Comparison of ENCODE assay signal across 2 cellular contexts in the genomic region with DNA sequence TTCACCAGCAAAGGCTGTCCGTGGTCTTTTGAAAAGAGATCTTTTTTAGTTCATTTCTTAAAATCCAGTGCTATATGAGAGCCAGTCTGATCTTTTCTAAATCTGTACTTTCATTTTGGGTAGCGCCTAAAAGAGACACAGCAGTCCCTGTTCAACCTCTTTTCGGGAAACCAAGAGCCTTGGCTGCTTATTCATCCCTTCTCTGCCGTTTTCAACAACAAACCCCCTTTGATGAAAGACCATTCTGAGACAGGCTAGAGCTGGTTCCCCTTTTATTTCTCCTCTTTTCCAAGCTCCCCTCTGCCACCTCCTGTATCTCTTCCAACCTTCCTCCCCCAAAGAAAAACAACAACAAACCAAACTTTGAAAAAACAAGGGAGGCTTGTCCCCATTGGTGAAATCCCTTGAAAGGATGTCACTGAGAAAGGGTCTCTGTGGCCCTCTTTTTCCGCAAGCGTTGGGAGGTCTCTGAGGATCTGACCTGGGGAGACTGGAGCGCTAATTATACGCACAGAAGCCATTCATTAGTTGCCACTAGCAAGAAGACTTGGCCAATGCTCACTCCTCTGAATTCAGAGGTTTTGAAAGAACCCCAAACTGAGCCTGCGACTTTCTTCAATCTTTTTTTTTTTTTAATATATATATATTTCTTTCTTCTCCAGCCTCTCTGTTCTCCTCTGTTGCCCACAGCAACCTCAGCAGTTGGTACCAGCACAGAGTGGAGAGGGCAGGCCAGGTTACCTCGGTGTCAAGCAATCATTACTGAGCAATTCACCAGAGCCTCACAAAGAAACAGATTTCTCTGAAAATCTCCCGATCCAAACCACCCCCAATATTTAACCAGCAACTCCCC.
TF ChIP-seq lines count a peak whose summit lies in the region.

No MANE protein-coding gene starts in this region.

TF ChIP-seq in IMR-90, 13 proteins besides CTCF, POLR2A, EP300 and RAD21:
- TF ChIP-seq RCOR1 (IDR thresholded peaks at IDR 0.05; ENCODE audit: insufficient replicate concordance, low read length) (no peak), SMC3 (IDR thresholded peaks at IDR 0.05; ENCODE audit: low read depth, low read length) (no peak), CHD1 (IDR thresholded peaks at IDR 0.05; ENCODE audit: low read depth, low read length) (no peak), MXI1 (IDR thresholded peaks at IDR 0.05; ENCODE audit: borderline replicate concordance, low read depth, low read length) (no peak), RFX5 (IDR thresholded peaks at IDR 0.05; ENCODE audit: low read depth, low read length) (no peak), USF2 (IDR thresholded peaks at IDR 0.05; ENCODE audit: low read depth, low read length) (no peak), CEBPB (IDR thresholded peaks at IDR 0.05; ENCODE audit: low read depth, low read length) (no peak), MAFK (IDR thresholded peaks at IDR 0.05; ENCODE audit: low read depth, low read length) (no peak), FOS (IDR thresholded peaks at IDR 0.05; ENCODE audit: low read depth, low read length) (no peak), NFE2L2 (IDR thresholded peaks at IDR 0.05; ENCODE audit: low read depth, low read length) (no peak), MAZ (IDR thresholded peaks at IDR 0.05; ENCODE audit: borderline replicate concordance, low read depth, low read length) (no peak), BHLHE40 (IDR thresholded peaks at IDR 0.05; ENCODE audit: low read depth, low read length) (no peak)
- TF ChIP-seq, protein P1, sequence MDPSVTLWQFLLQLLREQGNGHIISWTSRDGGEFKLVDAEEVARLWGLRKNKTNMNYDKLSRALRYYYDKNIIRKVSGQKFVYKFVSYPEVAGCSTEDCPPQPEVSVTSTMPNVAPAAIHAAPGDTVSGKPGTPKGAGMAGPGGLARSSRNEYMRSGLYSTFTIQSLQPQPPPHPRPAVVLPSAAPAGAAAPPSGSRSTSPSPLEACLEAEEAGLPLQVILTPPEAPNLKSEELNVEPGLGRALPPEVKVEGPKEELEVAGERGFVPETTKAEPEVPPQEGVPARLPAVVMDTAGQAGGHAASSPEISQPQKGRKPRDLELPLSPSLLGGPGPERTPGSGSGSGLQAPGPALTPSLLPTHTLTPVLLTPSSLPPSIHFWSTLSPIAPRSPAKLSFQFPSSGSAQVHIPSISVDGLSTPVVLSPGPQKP (IDR thresholded peaks at IDR 0.05; ENCODE audit: borderline replicate concordance, low read depth, low read length) = no peak

TF ChIP-seq in neural cell, 6 proteins besides CTCF, POLR2A, EP300 and RAD21:
- no peak for TF ChIP-seq POLR2AphosphoS5 (IDR thresholded peaks at IDR 0.05)
- no peak for TF ChIP-seq SMC3 (conservative IDR thresholded peaks at IDR 0.05; ENCODE audit: poor library complexity)
- TF ChIP-seq EZH2 (IDR thresholded peaks at IDR 0.05; ENCODE audit: borderline replicate concordance, insufficient read depth, low read length, poor library complexity, severe bottlenecking) = no peak
- no peak for TF ChIP-seq TAF1 (IDR thresholded peaks at IDR 0.05; ENCODE audit: low read depth)
- TF ChIP-seq, protein P2, sequence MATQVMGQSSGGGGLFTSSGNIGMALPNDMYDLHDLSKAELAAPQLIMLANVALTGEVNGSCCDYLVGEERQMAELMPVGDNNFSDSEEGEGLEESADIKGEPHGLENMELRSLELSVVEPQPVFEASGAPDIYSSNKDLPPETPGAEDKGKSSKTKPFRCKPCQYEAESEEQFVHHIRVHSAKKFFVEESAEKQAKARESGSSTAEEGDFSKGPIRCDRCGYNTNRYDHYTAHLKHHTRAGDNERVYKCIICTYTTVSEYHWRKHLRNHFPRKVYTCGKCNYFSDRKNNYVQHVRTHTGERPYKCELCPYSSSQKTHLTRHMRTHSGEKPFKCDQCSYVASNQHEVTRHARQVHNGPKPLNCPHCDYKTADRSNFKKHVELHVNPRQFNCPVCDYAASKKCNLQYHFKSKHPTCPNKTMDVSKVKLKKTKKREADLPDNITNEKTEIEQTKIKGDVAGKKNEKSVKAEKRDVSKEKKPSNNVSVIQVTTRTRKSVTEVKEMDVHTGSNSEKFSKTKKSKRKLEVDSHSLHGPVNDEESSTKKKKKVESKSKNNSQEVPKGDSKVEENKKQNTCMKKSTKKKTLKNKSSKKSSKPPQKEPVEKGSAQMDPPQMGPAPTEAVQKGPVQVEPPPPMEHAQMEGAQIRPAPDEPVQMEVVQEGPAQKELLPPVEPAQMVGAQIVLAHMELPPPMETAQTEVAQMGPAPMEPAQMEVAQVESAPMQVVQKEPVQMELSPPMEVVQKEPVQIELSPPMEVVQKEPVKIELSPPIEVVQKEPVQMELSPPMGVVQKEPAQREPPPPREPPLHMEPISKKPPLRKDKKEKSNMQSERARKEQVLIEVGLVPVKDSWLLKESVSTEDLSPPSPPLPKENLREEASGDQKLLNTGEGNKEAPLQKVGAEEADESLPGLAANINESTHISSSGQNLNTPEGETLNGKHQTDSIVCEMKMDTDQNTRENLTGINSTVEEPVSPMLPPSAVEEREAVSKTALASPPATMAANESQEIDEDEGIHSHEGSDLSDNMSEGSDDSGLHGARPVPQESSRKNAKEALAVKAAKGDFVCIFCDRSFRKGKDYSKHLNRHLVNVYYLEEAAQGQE (IDR thresholded peaks at IDR 0.05; ENCODE audit: borderline replicate concordance) = no peak
- TF ChIP-seq MXI1 (conservative IDR thresholded peaks at IDR 0.05; ENCODE audit: poor library complexity, severe bottlenecking) = no peak
TF ChIP-seq in neural cell: peak in this region for 0.
